In the genomic region with DNA sequence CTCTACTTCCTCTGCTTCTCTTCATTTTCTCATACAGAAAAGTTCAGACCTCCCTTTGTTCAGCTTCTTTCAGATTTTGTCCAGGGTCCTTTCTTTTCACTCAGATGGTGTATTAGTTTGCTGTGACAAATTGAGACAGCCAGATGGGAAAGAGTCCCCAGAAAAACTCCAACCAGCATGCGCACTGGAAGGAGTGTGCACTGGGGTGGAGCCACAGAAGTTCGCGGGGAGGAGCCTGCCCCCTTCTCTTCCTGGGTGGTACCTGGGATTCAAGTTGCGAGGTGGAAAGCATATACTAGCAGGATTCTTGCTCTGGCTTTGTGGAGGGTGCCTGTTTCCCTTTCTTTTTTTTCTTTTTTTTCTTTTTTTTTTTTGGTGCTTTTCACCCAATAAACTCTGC, we compare ENCODE assay signal across 12 cellular contexts. TPM values are rescaled to one million over a fixed set of nuclear protein-coding genes. Genes with fewer than 3 reads are reported as not detected.
DNase-seq lines count a peak whose midpoint lies in the region; ATAC-seq and TF ChIP-seq lines count a peak whose summit lies in the region.
"Had no signal": no experiment of that assay in that cellular context is flagged by ENCODE, and none has a peak within 500 bp of the region (broad histone marks: within the 10 kb centered on the region; RNA-seq: fewer than 3 reads in every experiment).

No MANE protein-coding gene starts in this region.

- ATAC-seq in IMR-90 (ENCODE audit: low read depth) = no peak

- no peak for DNase-seq in IMR-90
- no peak for DNase-seq in type B pancreatic cell (ENCODE audit: extremely low spot score, unreplicated experiment)
- no peak for DNase-seq in NCI-H1417 (lab: John Stamatoyannopoulos, UW)
- DNase-seq in hepatocyte (ENCODE audit: low spot score) = no peak
- no peak for DNase-seq in NCI-H226
- DNase-seq: ACHN; CD4-positive, alpha-beta memory T cell; DMS79; H7 had no signal

- no peaks in the 10 kb centered on the region for H3K79me1 ChIP-seq in IMR-90 (ENCODE audit: low read depth in 1 of 2, low read length in 2 of 2)

- H4K5ac ChIP-seq in IMR-90 (ENCODE audit: low read depth, low read length) = peak overlapping the region; percentile 55; the same call in 1 of the 2 replicates

- no peak overlapping the region for H3K56ac ChIP-seq in IMR-90 (ENCODE audit: extremely low read depth, insufficient read depth, low read length)

- no peak for TF ChIP-seq CTCF in IMR-90 (conservative IDR thresholded peaks at IDR 0.05; ENCODE audit: low read depth, low read length)
- no peak for TF ChIP-seq CTCF in nephron (IDR thresholded peaks at IDR 0.05; ENCODE audit: unreplicated experiment in 3 of 3)
- TF ChIP-seq CTCF in type B pancreatic cell (conservative IDR thresholded peaks at IDR 0.05) = no peak
- TF ChIP-seq CTCF in hepatocyte (IDR thresholded peaks at IDR 0.05; ENCODE audit: poor library complexity) = no peak

- H3K4me2 ChIP-seq in IMR-90 (ENCODE audit: low read depth, low read length) (no peak overlapping the region), hepatocyte (no peak overlapping the region)

- H4K8ac ChIP-seq in IMR-90 (ENCODE audit: low read depth in 2 of 2, low read length in 2 of 2) = peak overlapping the region in 1 of 2 experiments; percentile 22; a peak in 2 of 4 replicates

- peak overlapping the region; percentile 70 for H2BK5ac ChIP-seq in IMR-90 (ENCODE audit: low read depth, low read length, poor library complexity, severe bottlenecking)

- H2BK120ac ChIP-seq in IMR-90 (ENCODE audit: low read depth, low read length) = peak overlapping the region; percentile 83

- in situ Hi-C loops in IMR-90 (cut with MboI; ENCODE audit: low sequenced_read_pairs) = no loop called here

- 0 out of 2 replicates have a peak overlapping the region, but pooled peaks have one; percentile 93 for H3K23ac ChIP-seq in IMR-90 (ENCODE audit: low read depth, low read length)

- H4K20me1 ChIP-seq in IMR-90 (ENCODE audit: insufficient read depth, low read length) (no peaks in the 10 kb centered on the region), hepatocyte (ENCODE audit: insufficient read depth, poor library complexity, severe bottlenecking) (no peaks in the 10 kb centered on the region)

- no peaks in the 10 kb centered on the region for H3K9me3 ChIP-seq in IMR-90 (ENCODE audit: control insufficient read depth, insufficient read depth, low read length)
- H3K9me3 ChIP-seq in ectodermal cell (ENCODE audit: control insufficient read depth, low read length) = no peaks in the 10 kb centered on the region
- H3K9me3 ChIP-seq in hepatocyte (ENCODE audit: low read depth) = no peaks in the 10 kb centered on the region

- H3K4me1 ChIP-seq in IMR-90 (ENCODE audit: control insufficient read depth, insufficient read depth, low read length) (no peaks in the 10 kb centered on the region), ectodermal cell (ENCODE audit: control insufficient read depth, insufficient read depth, low read length) (peaks cover 31% of the 10 kb centered on the region), hepatocyte (ENCODE audit: insufficient read depth) (peaks cover 7% of the 10 kb centered on the region)

- no peak overlapping the region for H3K18ac ChIP-seq in IMR-90 (ENCODE audit: low read depth, low read length)

- H4K91ac ChIP-seq in IMR-90 (ENCODE audit: insufficient read depth, low read depth, low read length) = peak overlapping the region; percentile 74

- CTCF ChIA-PET in IMR-90 (lab: Yijun Ruan, JAX) = no interaction called here

- H3K9me1 ChIP-seq in IMR-90 (ENCODE audit: insufficient read depth, low read length) = no peaks in the 10 kb centered on the region

- TF ChIP-seq RAD21 in IMR-90 (IDR thresholded peaks at IDR 0.05; ENCODE audit: low read length) = no peak

- H3K27ac Mint-ChIP-seq in nephron = peak overlapping the region; percentile 9 to 83 (median 81)
- H3K27ac Mint-ChIP-seq in type B pancreatic cell = peak overlapping the region; percentile 10
- H3K27ac Mint-ChIP-seq: CD4-positive, alpha-beta memory T cell had no signal

- no peaks in the 10 kb centered on the region for H3K9me2 ChIP-seq in hepatocyte (replicated peaks; ENCODE audit: insufficient read depth)

- H3K4me3 ChIP-seq in IMR-90 (ENCODE audit: insufficient read depth, low read depth, low read length) = no peak overlapping the region
- no peak overlapping the region for H3K4me3 ChIP-seq in ectodermal cell (ENCODE audit: insufficient read depth, low read depth, low read length)
- no peak overlapping the region for H3K4me3 ChIP-seq in hepatocyte

- no peak overlapping the region for H2AK9ac ChIP-seq in IMR-90 (replicated peaks; ENCODE audit: low read depth, low read length, poor library complexity)

- H3K27ac ChIP-seq in IMR-90 (ENCODE audit: insufficient read depth, low read length) (peak overlapping the region; percentile 54; the same call in 1 of the 2 replicates), ectodermal cell (ENCODE audit: insufficient read depth, low read depth, low read length, poor library complexity, severe bottlenecking) (peak overlapping the region; percentile 17), hepatocyte (no peak overlapping the region)
- H3K27ac ChIP-seq: C4-2B had no signal

- BruUV-seq in IMR-90 (replicated peaks; lab: Mats Ljungman, UMichigan) = no TSS peak

- H2BK15ac ChIP-seq in IMR-90 (ENCODE audit: low read depth, low read length) = no peak overlapping the region

- dilution Hi-C loops in IMR-90 (cut with HindIII; ENCODE audit: low sequenced_read_pairs, unreplicated experiment) = no loop called here

- H3K4me3 Mint-ChIP-seq in nephron (no peak overlapping the region), type B pancreatic cell (no peak overlapping the region)
- H3K4me3 Mint-ChIP-seq: CD4-positive, alpha-beta memory T cell had no signal

- H3K36me3 Mint-ChIP-seq in nephron (ENCODE audit: low read depth) (no peaks in the 10 kb centered on the region), type B pancreatic cell (no peaks in the 10 kb centered on the region)
- H3K36me3 Mint-ChIP-seq: CD4-positive, alpha-beta memory T cell had no signal

- TF ChIP-seq POLR2A in IMR-90 (IDR thresholded peaks at IDR 0.05; ENCODE audit: low read depth, low read length) = no peak

- H3K4me1 Mint-ChIP-seq in nephron (peaks cover 22% of the 10 kb centered on the region), type B pancreatic cell (ENCODE audit: unreplicated experiment) (peaks cover 20% of the 10 kb centered on the region)
- H3K4me1 Mint-ChIP-seq: CD4-positive, alpha-beta memory T cell had no signal

- H3K4ac ChIP-seq in IMR-90 (ENCODE audit: low read depth, low read length) = peak overlapping the region; percentile 53

- H3K27me3 ChIP-seq in IMR-90 (ENCODE audit: control insufficient read depth, insufficient read depth, low read length) = no peaks in the 10 kb centered on the region
- H3K27me3 ChIP-seq in ectodermal cell (ENCODE audit: control insufficient read depth, insufficient read depth, low read length, poor library complexity, severe bottlenecking) = no peaks in the 10 kb centered on the region
- H3K27me3 ChIP-seq in hepatocyte = no peaks in the 10 kb centered on the region

- no peaks in the 10 kb centered on the region for H3K36me3 ChIP-seq in IMR-90 (ENCODE audit: control insufficient read depth, insufficient read depth, low read length)
- H3K36me3 ChIP-seq in ectodermal cell (ENCODE audit: control insufficient read depth, insufficient read depth, low read length) = no peaks in the 10 kb centered on the region
- no peaks in the 10 kb centered on the region for H3K36me3 ChIP-seq in hepatocyte (replicated peaks; ENCODE audit: insufficient read depth, low read depth)

- no peak overlapping the region for H2BK20ac ChIP-seq in IMR-90 (ENCODE audit: low read depth, low read length)

- WGBS in IMR-90 (ENCODE audit: extremely low coverage in 2 of 2, insufficient read length in 1 of 2), 2 experiments = 60% methylated on average over 1 of the region's 4 CpGs; no CpG with 5 or more reads in 1 of the 2 experiments
- 79 to 87% methylated on average over 3 to 4 of the region's 4 CpGs for WGBS in ectodermal cell, 2 experiments
- 87% methylated on average over 4 of the region's 4 CpGs for WGBS in hepatocyte (ENCODE audit: low lambda C conversion rate, missing lambda C conversion rate)

- intact Hi-C loops in IMR-90 (cut with micrococcal nuclease) = no loop called here

- H3K14ac ChIP-seq in IMR-90 (replicated peaks; ENCODE audit: low read depth, low read length) = 0 out of 2 replicates have a peak overlapping the region, but pooled peaks have one; percentile 87

- H3K9me3 Mint-ChIP-seq in nephron (peaks cover 3% of the 10 kb centered on the region), type B pancreatic cell (no peaks in the 10 kb centered on the region)

- no peaks in the 10 kb centered on the region for H3K79me2 ChIP-seq in hepatocyte

- POLR2A ChIA-PET in IMR-90 (lab: Charles Lee; ENCODE audit: unreplicated experiment) = no interaction called here

- peak overlapping the region; percentile 20; the same call in 1 of the 2 replicates for H2AK5ac ChIP-seq in IMR-90 (ENCODE audit: low read depth, low read length)

- no peak overlapping the region for H3K9ac ChIP-seq in IMR-90 (ENCODE audit: low read depth, low read length)

- H2AFZ ChIP-seq in IMR-90 (replicated peaks; ENCODE audit: low read length, poor library complexity) (no peak overlapping the region), hepatocyte (no peak overlapping the region)

- H3K27me3 Mint-ChIP-seq in nephron (ENCODE audit: low read depth) (no peaks in the 10 kb centered on the region), type B pancreatic cell (no peaks in the 10 kb centered on the region)

TF ChIP-seq in IMR-90, 13 proteins besides CTCF, POLR2A, EP300 and RAD21 (continues in another document):
- TF ChIP-seq RFX5 (IDR thresholded peaks at IDR 0.05; ENCODE audit: low read depth, low read length) = no peak
- TF ChIP-seq SMC3 (IDR thresholded peaks at IDR 0.05; ENCODE audit: low read depth, low read length) = no peak
- TF ChIP-seq NFE2L2 (IDR thresholded peaks at IDR 0.05; ENCODE audit: low read depth, low read length) = no peak
- TF ChIP-seq BHLHE40 (IDR thresholded peaks at IDR 0.05; ENCODE audit: low read depth, low read length) = no peak
- TF ChIP-seq MAFK (IDR thresholded peaks at IDR 0.05; ENCODE audit: low read depth, low read length) = no peak
- no peak for TF ChIP-seq CHD1 (IDR thresholded peaks at IDR 0.05; ENCODE audit: low read depth, low read length)

RNA-seq across cellular contexts. Expression of a gene that starts 51.6 kb away (rescaled TPM):
- total RNA-seq in IMR-90 (2012; rRNA removed) = 13.6 and 24.4 TPM in 2 replicates
- polyA plus RNA-seq in IMR-90 (2012; rRNA removed) = 20.5 and 23.1 TPM in 2 replicates
- 6.7 and 13.7 TPM in 2 replicates for polyA plus RNA-seq in IMR-90 (2012; cell fraction: cytosol; rRNA removed)
- polyA plus RNA-seq in IMR-90 (2012; cell fraction: nucleus; rRNA removed; ENCODE audit: low replicate concordance) = 2.5 and 9.9 TPM in 2 replicates
- 58.2 TPM for polyA plus RNA-seq in ectodermal cell (2013, experiment 1 of 4)
- 49.8 TPM for polyA plus RNA-seq in ectodermal cell (2013, experiment 2 of 4)
- polyA plus RNA-seq in ectodermal cell (2013, experiment 3 of 4) = 62.3 TPM
- 67.2 TPM for polyA plus RNA-seq in ectodermal cell (2013, experiment 4 of 4)
- total RNA-seq in type B pancreatic cell (ENCODE audit: low replicate concordance) = 25.3 and 28.0 TPM in 2 replicates
- total RNA-seq in hepatocyte = 54.5 and 60.0 TPM in 2 replicates
- polyA plus RNA-seq in hepatocyte = 40.8 and 55.8 TPM in 2 replicates
